In the genomic region with DNA sequence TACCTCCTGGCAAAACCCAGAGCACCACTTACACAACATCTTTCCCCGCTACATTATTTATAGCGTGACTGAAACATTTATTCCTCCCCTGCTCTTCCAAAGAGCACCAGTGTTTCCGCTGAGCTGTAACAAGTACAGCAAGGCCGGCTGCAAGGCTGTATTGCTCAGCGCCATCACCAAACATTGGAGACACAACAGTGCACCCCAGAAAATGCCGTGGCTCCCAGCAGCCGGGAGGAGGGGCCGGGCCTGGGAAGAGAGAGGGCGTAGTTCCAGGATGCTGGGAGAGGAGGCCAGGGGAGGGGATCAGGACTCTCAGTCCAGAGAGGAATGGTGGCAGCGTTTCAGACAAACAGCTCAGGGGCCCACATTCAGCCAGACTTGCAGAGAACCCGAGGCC, we compare ENCODE assay signal across 1 cellular context.
TF ChIP-seq lines count a peak whose summit lies in the region.

No MANE protein-coding gene starts in this region.

TF ChIP-seq in HepG2, 621 proteins besides CTCF, POLR2A, EP300 and RAD21 (continued from another document):
- TF ChIP-seq THAP9 (CRISPR knock-in tag; IDR thresholded peaks at IDR 0.05; ENCODE audit: borderline replicate concordance) (no peak), ZNF567 (CRISPR knock-in tag; IDR thresholded peaks at IDR 0.05; ENCODE audit: borderline replicate concordance) (no peak), KMT2B (CRISPR knock-in tag; IDR thresholded peaks at IDR 0.05) (no peak), ZNF598 (CRISPR knock-in tag; IDR thresholded peaks at IDR 0.05; ENCODE audit: borderline replicate concordance) (no peak), ZSCAN30 (CRISPR knock-in tag; IDR thresholded peaks at IDR 0.05) (no peak), ZNF207 (IDR thresholded peaks at IDR 0.05; ENCODE audit: borderline replicate concordance) (no peak), FOXM1 (CRISPR knock-in tag; IDR thresholded peaks at IDR 0.05) (no peak), PATZ1 (CRISPR knock-in tag; IDR thresholded peaks at IDR 0.05) (no peak), ZNF629 (CRISPR knock-in tag; conservative IDR thresholded peaks at IDR 0.05) (no peak), MTF1 (CRISPR knock-in tag; IDR thresholded peaks at IDR 0.05) (no peak)
- TF ChIP-seq, protein P1, sequence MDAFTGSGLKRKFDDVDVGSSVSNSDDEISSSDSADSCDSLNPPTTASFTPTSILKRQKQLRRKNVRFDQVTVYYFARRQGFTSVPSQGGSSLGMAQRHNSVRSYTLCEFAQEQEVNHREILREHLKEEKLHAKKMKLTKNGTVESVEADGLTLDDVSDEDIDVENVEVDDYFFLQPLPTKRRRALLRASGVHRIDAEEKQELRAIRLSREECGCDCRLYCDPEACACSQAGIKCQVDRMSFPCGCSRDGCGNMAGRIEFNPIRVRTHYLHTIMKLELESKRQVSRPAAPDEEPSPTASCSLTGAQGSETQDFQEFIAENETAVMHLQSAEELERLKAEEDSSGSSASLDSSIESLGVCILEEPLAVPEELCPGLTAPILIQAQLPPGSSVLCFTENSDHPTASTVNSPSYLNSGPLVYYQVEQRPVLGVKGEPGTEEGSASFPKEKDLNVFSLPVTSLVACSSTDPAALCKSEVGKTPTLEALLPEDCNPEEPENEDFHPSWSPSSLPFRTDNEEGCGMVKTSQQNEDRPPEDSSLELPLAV (CRISPR knock-in tag; conservative IDR thresholded peaks at IDR 0.05; ENCODE audit: low read depth) = no peak
